Comparison of ENCODE assay signal across 20 cellular contexts in genomic region chr10:132206377-132206745, GRCh38. TPM values are rescaled to one million over a fixed set of nuclear protein-coding genes. Genes with fewer than 3 reads are reported as not detected.
DNase-seq lines count a peak whose midpoint lies in the region; ATAC-seq and TF ChIP-seq lines count a peak whose summit lies in the region.
"Had no signal": no experiment of that assay in that cellular context is flagged by ENCODE, and none has a peak within 500 bp of the region (broad histone marks: within the 10 kb centered on the region; RNA-seq: fewer than 3 reads in every experiment).

No MANE protein-coding gene starts in this region.

- H3K4me3 ChIP-seq in heart right ventricle = no peak overlapping the region
- H3K4me3 ChIP-seq in BLaER1 treated with 17β-estradiol and CSF1 and Interleukin-3, amounts not matched to agents 10 nM and 100 nM = no peak overlapping the region
- no peak overlapping the region for H3K4me3 ChIP-seq in neuronal stem cell (ENCODE audit: low read length in 2 of 2)
- no peak overlapping the region for H3K4me3 ChIP-seq in PC-3 (ENCODE audit: low read length)
- H3K4me3 ChIP-seq: A549, GM23248 had no signal

- H3K79me2 ChIP-seq in PC-3 (ENCODE audit: low read length) = no peaks in the 10 kb centered on the region

- H2BK15ac ChIP-seq in neuronal stem cell (ENCODE audit: low read length) = no peak overlapping the region

- no peaks in the 10 kb centered on the region for H3F3A ChIP-seq in PC-3 (ENCODE audit: low read length, unreplicated experiment)

- H3K9me2 ChIP-seq in PC-3 (replicated peaks; ENCODE audit: low read length) = no peaks in the 10 kb centered on the region

- H3K9me3 ChIP-seq in heart right ventricle (no peaks in the 10 kb centered on the region), neuronal stem cell (replicated peaks in 1 of 2; ENCODE audit: control insufficient read depth in 2 of 2, insufficient read depth in 1 of 2, low read depth in 1 of 2, low read length in 2 of 2) (no peaks in the 10 kb centered on the region), PC-3 (ENCODE audit: low read length) (no peaks in the 10 kb centered on the region)
- no peaks in the 10 kb centered on the region; a peak in 1 of 22 replicates for H3K9me3 ChIP-seq in BLaER1 treated with 17β-estradiol and CSF1 and Interleukin-3, amounts not matched to agents 10 nM and 100 nM (replicated peaks in 1 of 11)
- H3K9me3 ChIP-seq: A549, BE2C, Caco-2 had no signal

- no peak overlapping the region for H2BK12ac ChIP-seq in neuronal stem cell (ENCODE audit: low read length)

- no peak overlapping the region for H3K4ac ChIP-seq in neuronal stem cell (ENCODE audit: low read length)

- DNase-seq in left cardiac atrium = peak; percentile 19
- no peak for DNase-seq in heart right ventricle
- DNase-seq in neuronal stem cell (ENCODE audit: low spot score) = no peak
- DNase-seq in HuH-7.5 (ENCODE audit: low spot score) = no peak
- no peak for DNase-seq in PC-3
- DNase-seq: 8988T; ACHN; AML-193; Caco-2; CD4-positive, CD25-positive, alpha-beta regulatory T cell; CD8-positive, alpha-beta T cell; DMS153; DND-41; GM23248; HCEC 1CT had no signal

- H3K9ac ChIP-seq in BLaER1 treated with 17β-estradiol and CSF1 and Interleukin-3, amounts not matched to agents 10 nM and 100 nM = peak overlapping the region in 2 of 11 experiments; percentile 33 to 37; a peak in 3 of 22 replicates
- H3K9ac ChIP-seq in neuronal stem cell (ENCODE audit: low read depth, low read length, poor library complexity) (no peak overlapping the region), PC-3 (ENCODE audit: low read length) (no peak overlapping the region)
- H3K9ac ChIP-seq: GM23248 had no signal

- H3K79me1 ChIP-seq in neuronal stem cell (ENCODE audit: low read depth, low read length) = no peaks in the 10 kb centered on the region

- peak overlapping the region in 1 of 10 donors; percentile 27 for H3K27ac ChIP-seq in heart right ventricle
- H3K27ac ChIP-seq in BLaER1 treated with 17β-estradiol and CSF1 and Interleukin-3, amounts not matched to agents 10 nM and 100 nM = no peak overlapping the region
- H3K27ac ChIP-seq in neuronal stem cell (replicated peaks; ENCODE audit: low read length) = no peak overlapping the region
- H3K27ac ChIP-seq in PC-3 (ENCODE audit: low read length) = no peak overlapping the region
- H3K27ac ChIP-seq: A549, C4-2B, GM23248 had no signal

- H3K4me1 ChIP-seq in heart right ventricle = peaks cover 0 to 18% (median 5%) of the 10 kb centered on the region in 9 donors
- peaks cover 25 to 84% (median 61%) of the 10 kb centered on the region in 10 experiments for H3K4me1 ChIP-seq in BLaER1 treated with 17β-estradiol and CSF1 and Interleukin-3, amounts not matched to agents 10 nM and 100 nM
- H3K4me1 ChIP-seq in neuronal stem cell (ENCODE audit: control insufficient read depth in 2 of 2, insufficient read depth in 1 of 2, low read depth in 1 of 2, low read length in 2 of 2) = no peaks in the 10 kb centered on the region
- H3K4me1 ChIP-seq in PC-3 (ENCODE audit: insufficient read depth, low read length) = no peaks in the 10 kb centered on the region
- H3K4me1 ChIP-seq: A549, BE2C had no signal

- no peak for TF ChIP-seq CTCF in heart right ventricle (IDR thresholded peaks at IDR 0.05)
- TF ChIP-seq CTCF in PC-3 (conservative IDR thresholded peaks at IDR 0.05; ENCODE audit: low read depth, low read length) = no peak

- H2AK5ac ChIP-seq in neuronal stem cell (ENCODE audit: low read depth, low read length) = no peak overlapping the region

- H4K20me1 ChIP-seq in BLaER1 treated with 17β-estradiol and CSF1 and Interleukin-3, amounts not matched to agents 10 nM and 100 nM = peaks cover 0 to 77% (median 36%) of the 10 kb centered on the region in 11 experiments; a peak in 15 of 22 replicates
- H4K20me1 ChIP-seq in PC-3 (ENCODE audit: low read length) = no peaks in the 10 kb centered on the region

- POLR2A ChIA-PET in PC-3 (lab: Charles Lee; ENCODE audit: unreplicated experiment) = no interaction called here

- no peak overlapping the region for H2AFZ ChIP-seq in neuronal stem cell (ENCODE audit: low read length)
- no peak overlapping the region for H2AFZ ChIP-seq in PC-3 (ENCODE audit: low read length)
- H2AFZ ChIP-seq: GM23248 had no signal

- H4K91ac ChIP-seq in neuronal stem cell (ENCODE audit: low read depth, low read length, poor library complexity) = no peak overlapping the region

- no peak overlapping the region for H2BK120ac ChIP-seq in neuronal stem cell (ENCODE audit: low read depth, low read length)

- H3K23ac ChIP-seq in neuronal stem cell (ENCODE audit: low read depth, low read length, poor library complexity) = peak overlapping the region; percentile 65

- H4K8ac ChIP-seq in neuronal stem cell (ENCODE audit: low read depth, low read length) = no peak overlapping the region

- WGBS in heart right ventricle, 2 donors = 91 to 93% methylated on average over 11 of the region's 11 CpGs
- no CpG with 5 or more reads among the region's 11 CpGs for WGBS in neuronal stem cell (ENCODE audit: extremely low coverage in 2 of 2, insufficient read length in 2 of 2, insufficient replicate concordance in 1 of 2), 2 donors

- peak overlapping the region in 9 of 11 experiments; percentile 63 to 96 (median 82); a peak in 19 of 22 replicates for H3K4me2 ChIP-seq in BLaER1 treated with 17β-estradiol and CSF1 and Interleukin-3, amounts not matched to agents 10 nM and 100 nM
- no peak overlapping the region for H3K4me2 ChIP-seq in neuronal stem cell (ENCODE audit: insufficient read depth, low read length, poor library complexity, severe bottlenecking)
- no peak overlapping the region for H3K4me2 ChIP-seq in PC-3 (ENCODE audit: low read length)
- H3K4me2 ChIP-seq: A549 had no signal

- no peak overlapping the region for H2BK5ac ChIP-seq in neuronal stem cell (ENCODE audit: low read length)

- no peaks in the 10 kb centered on the region for H3K27me3 ChIP-seq in heart right ventricle
- H3K27me3 ChIP-seq in BLaER1 treated with 17β-estradiol and CSF1 and Interleukin-3, amounts not matched to agents 10 nM and 100 nM = peaks cover 0 to 21% (median 0%) of the 10 kb centered on the region in 11 experiments; a peak in 5 of 22 replicates
- H3K27me3 ChIP-seq in neuronal stem cell (ENCODE audit: control insufficient read depth in 3 of 3, insufficient read depth in 3 of 3, low read depth in 1 of 3, low read length in 3 of 3) = no peaks in the 10 kb centered on the region
- H3K27me3 ChIP-seq in PC-3 (ENCODE audit: low read length) = no peaks in the 10 kb centered on the region
- H3K27me3 ChIP-seq: BE2C had no signal

- no peak overlapping the region for H3K18ac ChIP-seq in neuronal stem cell (ENCODE audit: low read length)

- H3K36me3 ChIP-seq in heart right ventricle = peaks cover 0 to 18% (median 0%) of the 10 kb centered on the region in 9 donors
- peaks cover 0 to 40% (median 14%) of the 10 kb centered on the region in 11 experiments; a peak in 12 of 22 replicates for H3K36me3 ChIP-seq in BLaER1 treated with 17β-estradiol and CSF1 and Interleukin-3, amounts not matched to agents 10 nM and 100 nM
- peaks cover 13 to 42% of the 10 kb centered on the region in 2 donors for H3K36me3 ChIP-seq in neuronal stem cell (replicated peaks in 1 of 2; ENCODE audit: control insufficient read depth in 2 of 2, insufficient read depth in 2 of 2, low read length in 2 of 2)
- no peaks in the 10 kb centered on the region for H3K36me3 ChIP-seq in PC-3 (ENCODE audit: low read depth, low read length)
- H3K36me3 ChIP-seq: BE2C had no signal

- H3K14ac ChIP-seq in neuronal stem cell (ENCODE audit: low read length) = peak overlapping the region; percentile 38

- CTCF ChIA-PET in PC-3 (lab: Charles Lee) = no interaction called here

- ATAC-seq in left cardiac atrium = no peak
- no peak for ATAC-seq in heart right ventricle
- ATAC-seq in HG03442 (IDR thresholded peaks at IDR 0.05; ENCODE audit: unreplicated experiment) = no peak
- ATAC-seq in PC-3 = no peak
- ATAC-seq: A549; CD8-positive, alpha-beta T cell had no signal

- BruUV-seq in PC-3 (replicated peaks; lab: Mats Ljungman, UMichigan) = no TSS peak

- intact Hi-C loops in left cardiac atrium (cut with DNase I) = no loop called here
- intact Hi-C loops in heart right ventricle (cut with DNase I) = no loop called here
- intact Hi-C loops in PC-3 (cut with micrococcal nuclease) = no loop called here

RNA-seq across cellular contexts. Expression of gene DPYSL4, which starts 19.6 kb away (rescaled TPM):
- total RNA-seq in left cardiac atrium = 1 to 10 TPM; 1.4 to 9.9 TPM
- total RNA-seq in heart right ventricle = 10 to 100 TPM in 9 of 10 donors, 1 to 10 TPM in 1; 9.4 to 78.9 (median 32.6) TPM
- 10 to 100 TPM in 1 of 2 donors, 1 to 10 TPM in 1; 2.4 to 19.2 TPM for polyA plus RNA-seq in heart right ventricle
- 27.1 TPM for polyA plus RNA-seq in neuronal stem cell (2013, experiment 1 of 2)
- polyA plus RNA-seq in neuronal stem cell (2013, experiment 2 of 2) = 25.4 TPM
- 10.2 and 10.9 TPM in 2 replicates for total RNA-seq in PC-3 (2014; rRNA removed)
- total RNA-seq: Caco-2 had no signal

Comparison
In these comparisons a context has a peak if more than half of its experiments do, and no peak if none do; other contexts are left out.
1. H3K4me2 ChIP-seq: peak in BLaER1 treated with 17β-estradiol and CSF1 and Interleukin-3, amounts not matched to agents 10 nM and 100 nM (9 of 11); none in neuronal stem cell (single experiment) and PC-3 (single experiment).